8 cellular contexts compared by ENCODE assay signal in the genomic region with DNA sequence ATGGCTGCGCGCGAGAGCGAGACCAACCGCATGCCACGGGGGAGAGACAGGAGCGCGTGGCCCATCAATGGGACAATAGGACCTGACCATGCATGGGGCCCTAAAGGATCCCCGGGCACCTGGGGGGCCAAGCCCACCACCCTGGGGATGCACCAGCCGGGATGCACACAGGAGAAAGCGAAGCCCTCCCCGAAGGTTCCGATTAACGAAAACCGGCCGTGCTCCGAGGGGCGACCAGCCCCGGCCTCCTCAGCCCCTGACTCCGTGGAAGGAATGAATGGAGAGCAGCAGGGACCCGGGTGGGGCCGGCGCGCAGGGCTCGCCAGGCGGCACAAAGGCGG. TPM values are rescaled to one million over a fixed set of nuclear protein-coding genes. Genes with fewer than 3 reads are reported as not detected.
A peak's percentile ranks its signal among the peaks of the same experiment; 100 is the strongest.
DNase-seq lines count a peak whose midpoint lies in the region; ATAC-seq, FAIRE-seq and TF ChIP-seq lines count a peak whose summit lies in the region.

No MANE protein-coding gene starts in this region.

- H3K4me3 Mint-ChIP-seq in activated T-helper 17 cell treated with anti-CD3 and anti-CD28 coated beads, Interleukin-2, amount 50 U/mL, for 72 hours = peak overlapping the region; percentile 94

- peaks cover 44% of the 10 kb centered on the region for H3K36me3 Mint-ChIP-seq in activated T-helper 17 cell treated with anti-CD3 and anti-CD28 coated beads, Interleukin-2, amount 50 U/mL, for 72 hours (ENCODE audit: low read depth)

- 0 to 1% (median 0%) methylated on average over 19 to 27 of the region's 27 CpGs for WGBS in small intestine, 3 donors

- H3K4me1 ChIP-seq in HUES48 (ENCODE audit: control insufficient read depth, insufficient read depth, low read length) = peaks cover 17% of the 10 kb centered on the region
- peaks cover 18% of the 10 kb centered on the region for H3K4me1 ChIP-seq in iPS-18a (ENCODE audit: control insufficient read depth, low read depth, low read length)
- peaks cover 1 to 4% of the 10 kb centered on the region in 2 donors for H3K4me1 ChIP-seq in small intestine (ENCODE audit: control insufficient read depth in 2 of 2, insufficient read depth in 1 of 2, low read depth in 1 of 2, low read length in 1 of 2)

- peaks cover 32% of the 10 kb centered on the region for H3K4me1 Mint-ChIP-seq in activated T-helper 17 cell treated with anti-CD3 and anti-CD28 coated beads, Interleukin-2, amount 50 U/mL, for 72 hours

- H3K27me3 ChIP-seq in HUES48 (ENCODE audit: control insufficient read depth, insufficient read depth, low read length) = no peaks in the 10 kb centered on the region
- H3K27me3 ChIP-seq in iPS-18a (ENCODE audit: control insufficient read depth, insufficient read depth, low read length) = no peaks in the 10 kb centered on the region
- no peaks in the 10 kb centered on the region for H3K27me3 ChIP-seq in small intestine (ENCODE audit: control insufficient read depth in 2 of 2, insufficient read depth in 2 of 2, low read length in 2 of 2)

- H3K27me3 Mint-ChIP-seq in activated T-helper 17 cell treated with anti-CD3 and anti-CD28 coated beads, Interleukin-2, amount 50 U/mL, for 72 hours = no peaks in the 10 kb centered on the region

- H3K9me3 ChIP-seq in HUES48 (ENCODE audit: control insufficient read depth, insufficient read depth, low read length) (no peaks in the 10 kb centered on the region), iPS-18a (ENCODE audit: control insufficient read depth, low read depth, low read length) (no peaks in the 10 kb centered on the region), small intestine (ENCODE audit: control insufficient read depth, low read depth) (no peaks in the 10 kb centered on the region)

- H3K9me3 Mint-ChIP-seq in activated T-helper 17 cell treated with anti-CD3 and anti-CD28 coated beads, Interleukin-2, amount 50 U/mL, for 72 hours = no peaks in the 10 kb centered on the region

- DNase-seq in small intestine (peak; percentile 34), HuH-7 (ENCODE audit: low spot score) (no peak), HuH-7.5 (ENCODE audit: low spot score) (no peak)

- peak overlapping the region; percentile 85 for H3K27ac Mint-ChIP-seq in activated T-helper 17 cell treated with anti-CD3 and anti-CD28 coated beads, Interleukin-2, amount 50 U/mL, for 72 hours

- peak overlapping the region; percentile 94 for H3K9ac ChIP-seq in HUES48 (ENCODE audit: low read depth, low read length)
- H3K9ac ChIP-seq in iPS-18a (ENCODE audit: low read length) = peak overlapping the region; percentile 86

- peak overlapping the region; percentile 88 for H3K27ac ChIP-seq in C4-2B
- peak overlapping the region; percentile 72 for H3K27ac ChIP-seq in HUES48 (ENCODE audit: low read depth, low read length)
- peak overlapping the region; percentile 22 for H3K27ac ChIP-seq in iPS-18a (ENCODE audit: low read length)
- H3K27ac ChIP-seq in small intestine (ENCODE audit: low read depth in 1 of 2, low read length in 1 of 2) = peak overlapping the region; percentile 81 to 95

- FAIRE-seq in small intestine (lab: Jason Lieb, UNC) = no peak

- H3K4me3 ChIP-seq in HUES48 (ENCODE audit: low read depth, low read length) (peak overlapping the region; percentile 73), iPS-18a (ENCODE audit: low read length) (peak overlapping the region; percentile 88), small intestine (ENCODE audit: low read depth in 1 of 2, low read length in 2 of 2) (peak overlapping the region; percentile 95 to 98)

- H3K36me3 ChIP-seq in HUES48 (ENCODE audit: control insufficient read depth, insufficient read depth, low read length) (peaks cover 9% of the 10 kb centered on the region), iPS-18a (ENCODE audit: control insufficient read depth, low read depth, low read length) (peaks cover 1% of the 10 kb centered on the region), small intestine (ENCODE audit: control insufficient read depth in 2 of 2, insufficient read depth in 2 of 2, low read length in 2 of 2) (no peaks in the 10 kb centered on the region)

- no peak for TF ChIP-seq CTCF in C4-2B (conservative IDR thresholded peaks at IDR 0.05)

- ATAC-seq in GM18870 (IDR thresholded peaks at IDR 0.05; ENCODE audit: unreplicated experiment) = peak; percentile 10
- ATAC-seq in activated T-helper 17 cell treated with anti-CD3 and anti-CD28 coated beads, Interleukin-2, amount 50 U/mL, for 72 hours (replicated peaks) = peak; percentile 1

RNA-seq across cellular contexts. Expression of a gene that starts 0.5 kb away (rescaled TPM):
- 100 to 1,000 TPM; 191 to 343 TPM for total RNA-seq in activated T-helper 17 cell treated with anti-CD3 and anti-CD28 coated beads, Interleukin-2, amount 50 U/mL, for 72 hours
- polyA plus RNA-seq in small intestine = 100 to 1,000 TPM; 377 to 758 (median 449) TPM

RNA-seq across cellular contexts. Expression of a gene that starts 22.3 kb away (rescaled TPM):
- total RNA-seq in activated T-helper 17 cell treated with anti-CD3 and anti-CD28 coated beads, Interleukin-2, amount 50 U/mL, for 72 hours = 10 to 100 TPM; 56.0 to 64.9 TPM
- 100 to 1,000 TPM in 2 of 3 donors, 10 to 100 TPM in 1; 91.2 to 169 (median 130) TPM for polyA plus RNA-seq in small intestine

RNA-seq across cellular contexts. Expression of a gene that starts 28.9 kb away (rescaled TPM):
- total RNA-seq in activated T-helper 17 cell treated with anti-CD3 and anti-CD28 coated beads, Interleukin-2, amount 50 U/mL, for 72 hours = 100 to 1,000 TPM; 416 to 512 TPM
- 10 to 100 TPM; 64.3 to 76.1 (median 67.8) TPM for polyA plus RNA-seq in small intestine

RNA-seq across cellular contexts. Expression of a gene that starts 44.1 kb away (rescaled TPM):
- total RNA-seq in activated T-helper 17 cell treated with anti-CD3 and anti-CD28 coated beads, Interleukin-2, amount 50 U/mL, for 72 hours = 10 to 100 TPM; 10.3 to 14.5 TPM
- 10 to 100 TPM; 14.2 to 24.8 (median 23.2) TPM for polyA plus RNA-seq in small intestine

RNA-seq across cellular contexts. Expression of a gene that starts 51.7 kb away (rescaled TPM):
- 100 to 1,000 TPM; 143 to 161 TPM for total RNA-seq in activated T-helper 17 cell treated with anti-CD3 and anti-CD28 coated beads, Interleukin-2, amount 50 U/mL, for 72 hours
- 10 to 100 TPM; 39.4 to 49.6 (median 46.3) TPM for polyA plus RNA-seq in small intestine

Comparison
In these comparisons a context has a peak if more than half of its experiments do, and no peak if none do; other contexts are left out.
1. H3K27ac ChIP-seq: peak in every context shown above with its lines; median percentile 88 in C4-2B; 88 in small intestine; 72 in HUES48; 22 in iPS-18a.